8 cellular contexts compared by ENCODE assay signal in the genomic region with DNA sequence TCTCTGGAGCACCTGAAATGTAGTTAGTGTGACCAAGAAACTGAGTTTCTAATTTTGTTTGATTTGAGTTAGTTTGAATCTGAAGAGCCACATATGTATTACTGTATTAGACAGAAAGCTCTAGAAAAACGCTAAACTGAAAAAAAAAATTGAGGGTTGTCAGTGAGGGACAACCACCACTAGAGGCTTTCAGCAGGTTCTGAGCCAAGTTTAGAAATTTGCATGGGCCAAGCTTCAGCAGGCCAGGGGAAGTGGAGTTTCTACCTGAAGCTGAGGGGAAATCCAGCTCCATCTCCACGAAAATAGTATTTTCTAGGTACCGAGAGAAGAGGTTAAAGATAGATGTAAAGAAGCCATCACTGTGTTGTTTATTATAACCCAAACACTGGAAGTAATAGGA.
A peak's percentile ranks its signal among the peaks of the same experiment; 100 is the strongest.
DNase-seq lines count a peak whose midpoint lies in the region; ATAC-seq and TF ChIP-seq lines count a peak whose summit lies in the region.

No MANE protein-coding gene starts in this region.

- no peaks in the 10 kb centered on the region for H3K27me3 ChIP-seq in foreskin keratinocyte

- peak; percentile 29 for TF ChIP-seq CTCF in foreskin keratinocyte (conservative IDR thresholded peaks at IDR 0.05)

- no peaks in the 10 kb centered on the region for H3K4me1 ChIP-seq in foreskin keratinocyte

- peak overlapping the region; percentile 56 for H3K4me3 Mint-ChIP-seq in activated naive CD4-positive, alpha-beta T cell treated with anti-CD3 and anti-CD28 coated beads, Interleukin-2, amount 50 U/mL, for 24 hours

- H3K27me3 Mint-ChIP-seq in activated naive CD4-positive, alpha-beta T cell treated with anti-CD3 and anti-CD28 coated beads, Interleukin-2, amount 50 U/mL, for 24 hours, result no peaks in the 10 kb centered on the region

- H3K9me3 Mint-ChIP-seq in activated naive CD4-positive, alpha-beta T cell treated with anti-CD3 and anti-CD28 coated beads, Interleukin-2, amount 50 U/mL, for 24 hours, result no peaks in the 10 kb centered on the region

- no peak overlapping the region for H3K27ac ChIP-seq in foreskin keratinocyte

- peaks cover 35% of the 10 kb centered on the region for H3K4me1 Mint-ChIP-seq in activated naive CD4-positive, alpha-beta T cell treated with anti-CD3 and anti-CD28 coated beads, Interleukin-2, amount 50 U/mL, for 24 hours

- ATAC-seq in HG02588 (IDR thresholded peaks at IDR 0.05; ENCODE audit: unreplicated experiment) (peak; percentile 74), foreskin keratinocyte (no peak)

- DNase-seq in activated naive CD4-positive, alpha-beta T cell treated with anti-CD3 and anti-CD28 coated beads, Interleukin-2, amount 50 U/mL, for 16 hours, result no peak
- DNase-seq in OCI-M2 (lab: John Stamatoyannopoulos, UW; ENCODE audit: unreplicated experiment) (peak; percentile 25), foreskin keratinocyte (no peak), NK-92 (lab: John Stamatoyannopoulos, UW; ENCODE audit: unreplicated experiment) (no peak), NCI-H524 treated with DMSO at 0.1 percent for 48 hours (lab: John Stamatoyannopoulos, UW) (no peak), NCI-H1417 (lab: John Stamatoyannopoulos, UW) (no peak)

- H3K27ac Mint-ChIP-seq in activated naive CD4-positive, alpha-beta T cell treated with anti-CD3 and anti-CD28 coated beads, Interleukin-2, amount 50 U/mL, for 24 hours, result no peak overlapping the region

- H3K36me3 Mint-ChIP-seq in activated naive CD4-positive, alpha-beta T cell treated with anti-CD3 and anti-CD28 coated beads, Interleukin-2, amount 50 U/mL, for 24 hours, result no peaks in the 10 kb centered on the region
